ENCODE assay signal across 18 cellular contexts in the genomic region with DNA sequence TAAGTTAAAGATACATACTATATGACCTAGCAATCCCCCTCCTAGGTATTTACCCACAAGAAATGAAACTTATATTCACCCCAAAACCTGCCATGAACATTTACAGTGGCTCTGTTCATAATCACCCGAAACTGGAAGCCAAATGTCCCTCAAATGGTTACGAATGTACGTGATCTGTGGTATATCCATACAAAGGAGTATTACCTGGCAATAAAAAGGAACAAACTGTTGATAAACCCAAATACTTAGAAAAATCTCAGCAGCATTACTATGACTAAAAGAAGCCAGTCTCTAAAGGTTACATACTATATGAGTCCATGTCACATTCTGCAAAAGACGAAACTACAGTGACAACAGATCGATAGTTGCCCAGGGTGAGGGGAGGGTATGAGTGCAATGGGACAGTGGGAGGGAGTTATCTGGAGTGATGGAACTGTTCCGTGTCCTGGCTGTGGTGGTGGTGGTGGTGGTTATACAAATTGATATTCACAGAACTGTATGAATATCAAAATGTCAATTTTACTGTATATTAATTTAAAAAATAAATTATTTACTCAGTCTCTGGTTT. TPM values are rescaled to one million over a fixed set of nuclear protein-coding genes. Genes with fewer than 3 reads are reported as not detected.
DNase-seq lines count a peak whose midpoint lies in the region; ATAC-seq lines count a peak whose summit lies in the region.
"Had no signal": no experiment of that assay in that cellular context is flagged by ENCODE, and none has a peak within 500 bp of the region (broad histone marks: within the 10 kb centered on the region; RNA-seq: fewer than 3 reads in every experiment).

No MANE protein-coding gene starts in this region.

- no peaks in the 10 kb centered on the region for H3K9me3 ChIP-seq in T-helper 17 cell (ENCODE audit: control insufficient read depth, low read length, poor library complexity, severe bottlenecking)
- H3K9me3 ChIP-seq: BE2C, HAP-1 had no signal

- DNase-seq in activated naive CD4-positive, alpha-beta T cell treated with anti-CD3 and anti-CD28 coated beads, Interleukin-2, amount 50 U/mL, for 72 hours (ENCODE audit: low spot score in 2 of 2) = no peak
- no peak for DNase-seq in activated naive CD4-positive, alpha-beta T cell treated with Interleukin-2 at 50 U/mL for 16 hours
- DNase-seq in T-helper 17 cell (no peak), left lobe of liver (ENCODE audit: low spot score) (peak; percentile 57), cortex of kidney (lab: John Stamatoyannopoulos, UW) (no peak), middle frontal gyrus (ENCODE audit: extremely low spot score, low spot score) (no peak)
- no peak for DNase-seq in stimulated activated naive CD8-positive, alpha-beta T cell treated with anti-CD3 and anti-CD28 coated beads, Interleukin-15, amount 100 ng/mL, for 72 hours
- DNase-seq: BE2C, DMS153, Karpas-422, MM.1S, NCI-H1105, NCI-H1694 treated with DMSO at 0.1 percent for 48 hours, NCI-H2171, NCI-H774 had no signal

- peak; percentile 54 to 65 for ATAC-seq in activated naive CD4-positive, alpha-beta T cell treated with anti-CD3 and anti-CD28 coated beads, Interleukin-2, amount 50 U/mL, for 72 hours
- ATAC-seq in T-helper 17 cell (no peak), left lobe of liver (peak; percentile 85), GM21528 (IDR thresholded peaks at IDR 0.05; ENCODE audit: low FRiP score, unreplicated experiment) (no peak)
- ATAC-seq in stimulated activated naive CD8-positive, alpha-beta T cell treated with anti-CD3 and anti-CD28 coated beads, Interleukin-15, amount 100 ng/mL, for 72 hours = no peak
- ATAC-seq: Right ventricle myocardium inferior had no signal

- no peaks in the 10 kb centered on the region for H3K27me3 Mint-ChIP-seq in T-helper 17 cell
- no peaks in the 10 kb centered on the region for H3K27me3 Mint-ChIP-seq in stimulated activated naive CD8-positive, alpha-beta T cell treated with anti-CD3 and anti-CD28 coated beads, Interleukin-15, amount 100 ng/mL, for 72 hours

- H3K4me3 Mint-ChIP-seq in T-helper 17 cell = peak overlapping the region; percentile 72
- peak overlapping the region; percentile 10 to 36 for H3K4me3 Mint-ChIP-seq in stimulated activated naive CD8-positive, alpha-beta T cell treated with anti-CD3 and anti-CD28 coated beads, Interleukin-15, amount 100 ng/mL, for 72 hours

- peaks cover 17% of the 10 kb centered on the region for H3K4me1 Mint-ChIP-seq in T-helper 17 cell
- peaks cover 46% of the 10 kb centered on the region for H3K4me1 Mint-ChIP-seq in stimulated activated naive CD8-positive, alpha-beta T cell treated with anti-CD3 and anti-CD28 coated beads, Interleukin-15, amount 100 ng/mL, for 72 hours

- H3K27ac Mint-ChIP-seq in activated naive CD4-positive, alpha-beta T cell treated with anti-CD3 and anti-CD28 coated beads, Interleukin-2, amount 50 U/mL, for 72 hours = peak overlapping the region in 1 of 2 donors; percentile 9
- H3K27ac Mint-ChIP-seq in T-helper 17 cell = peak overlapping the region; percentile 29
- H3K27ac Mint-ChIP-seq in stimulated activated naive CD8-positive, alpha-beta T cell treated with anti-CD3 and anti-CD28 coated beads, Interleukin-15, amount 100 ng/mL, for 72 hours = no peak overlapping the region

- peaks cover 0 to 15% of the 10 kb centered on the region in 2 donors for H3K36me3 Mint-ChIP-seq in activated naive CD4-positive, alpha-beta T cell treated with anti-CD3 and anti-CD28 coated beads, Interleukin-2, amount 50 U/mL, for 72 hours
- no peaks in the 10 kb centered on the region for H3K36me3 Mint-ChIP-seq in T-helper 17 cell (ENCODE audit: low read depth)

- H3K9me3 Mint-ChIP-seq in activated naive CD4-positive, alpha-beta T cell treated with anti-CD3 and anti-CD28 coated beads, Interleukin-2, amount 50 U/mL, for 72 hours = peaks cover 0 to 4% of the 10 kb centered on the region in 2 donors
- no peaks in the 10 kb centered on the region for H3K9me3 Mint-ChIP-seq in stimulated activated naive CD8-positive, alpha-beta T cell treated with anti-CD3 and anti-CD28 coated beads, Interleukin-15, amount 100 ng/mL, for 72 hours

RNA-seq across cellular contexts. Expression of a gene that starts 9.4 kb away (rescaled TPM):
- 1 to 10 TPM; 5.8 to 6.3 TPM for total RNA-seq in activated naive CD4-positive, alpha-beta T cell treated with anti-CD3 and anti-CD28 coated beads, Interleukin-2, amount 50 U/mL, for 72 hours
- total RNA-seq in T-helper 17 cell = 10 to 100 TPM; 53.5 to 56.9 TPM
- 38.6 TPM for total RNA-seq in left lobe of liver

Comparison
In these comparisons a context has a peak if more than half of its experiments do, and no peak if none do; other contexts are left out.
1. ATAC-seq: peak in activated naive CD4-positive, alpha-beta T cell treated with anti-CD3 and anti-CD28 coated beads, Interleukin-2, amount 50 U/mL, for 72 hours (2 of 2) and left lobe of liver (single experiment); none in T-helper 17 cell (single experiment), stimulated activated naive CD8-positive, alpha-beta T cell treated with anti-CD3 and anti-CD28 coated beads, Interleukin-15, amount 100 ng/mL, for 72 hours (single experiment) and GM21528 (single experiment).